8 cellular contexts compared by ENCODE assay signal in the genomic region with DNA sequence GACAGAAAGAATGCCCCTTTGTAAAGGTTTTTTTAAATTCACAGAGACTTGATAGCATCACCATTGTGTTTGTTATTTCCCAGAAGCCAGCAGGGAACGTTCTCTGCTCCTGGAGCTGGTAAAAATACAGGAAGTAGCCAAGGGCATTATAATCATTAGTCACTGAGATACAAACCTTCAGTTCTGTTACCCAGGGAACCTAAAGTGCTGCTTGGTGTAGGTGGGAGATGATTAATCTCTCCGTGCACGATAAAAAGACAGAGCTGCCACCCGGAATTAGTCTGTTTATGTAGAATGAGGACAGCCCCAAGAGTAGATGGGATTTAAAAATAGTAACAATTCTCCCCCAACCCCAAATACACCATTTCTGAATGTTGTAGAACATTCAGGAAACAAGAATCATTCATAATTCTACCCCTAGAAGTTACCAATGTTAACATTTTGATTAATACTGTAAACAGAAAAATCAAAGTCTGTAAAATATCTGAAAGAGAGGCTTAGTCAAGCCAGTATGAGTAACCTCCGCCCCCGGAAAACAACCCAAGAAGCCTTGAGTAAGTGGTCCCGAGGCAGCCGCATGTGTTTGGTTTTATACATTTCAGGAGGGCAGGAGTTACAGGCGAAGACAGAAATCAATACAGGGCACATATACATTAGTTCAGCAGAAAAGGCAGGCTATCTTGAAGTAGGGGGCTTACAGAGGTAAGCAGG.
DNase-seq lines count a peak whose midpoint lies in the region; ATAC-seq lines count a peak whose summit lies in the region.

No MANE protein-coding gene starts in this region.

- ATAC-seq in GM18907 (IDR thresholded peaks at IDR 0.05; ENCODE audit: unreplicated experiment): no peak
- no peak for ATAC-seq in GM18502 (IDR thresholded peaks at IDR 0.05; ENCODE audit: poor library complexity, unreplicated experiment)

- DNase-seq in EL (peak; percentile 77), NCI-H226 (peak; percentile 80), activated T-cell treated with anti-CD3 and anti-CD28 coated beads for 48 hours (ENCODE audit: low read depth) (peak; percentile 62), globus pallidus (ENCODE audit: low spot score) (peak; percentile 45), NCI-H2196 treated with DMSO at 0.1 percent for 48 hours (lab: John Stamatoyannopoulos, UW; ENCODE audit: unreplicated experiment) (no peak)
- DNase-seq in stimulated activated CD4-positive, alpha-beta T cell treated with anti-CD3 and anti-CD28 coated beads, Interleukin-12 subunit alpha, Interleukin-12 subunit beta, amount 100 ng/mL, for 4 hours: peak; percentile 41
